In the genomic region with DNA sequence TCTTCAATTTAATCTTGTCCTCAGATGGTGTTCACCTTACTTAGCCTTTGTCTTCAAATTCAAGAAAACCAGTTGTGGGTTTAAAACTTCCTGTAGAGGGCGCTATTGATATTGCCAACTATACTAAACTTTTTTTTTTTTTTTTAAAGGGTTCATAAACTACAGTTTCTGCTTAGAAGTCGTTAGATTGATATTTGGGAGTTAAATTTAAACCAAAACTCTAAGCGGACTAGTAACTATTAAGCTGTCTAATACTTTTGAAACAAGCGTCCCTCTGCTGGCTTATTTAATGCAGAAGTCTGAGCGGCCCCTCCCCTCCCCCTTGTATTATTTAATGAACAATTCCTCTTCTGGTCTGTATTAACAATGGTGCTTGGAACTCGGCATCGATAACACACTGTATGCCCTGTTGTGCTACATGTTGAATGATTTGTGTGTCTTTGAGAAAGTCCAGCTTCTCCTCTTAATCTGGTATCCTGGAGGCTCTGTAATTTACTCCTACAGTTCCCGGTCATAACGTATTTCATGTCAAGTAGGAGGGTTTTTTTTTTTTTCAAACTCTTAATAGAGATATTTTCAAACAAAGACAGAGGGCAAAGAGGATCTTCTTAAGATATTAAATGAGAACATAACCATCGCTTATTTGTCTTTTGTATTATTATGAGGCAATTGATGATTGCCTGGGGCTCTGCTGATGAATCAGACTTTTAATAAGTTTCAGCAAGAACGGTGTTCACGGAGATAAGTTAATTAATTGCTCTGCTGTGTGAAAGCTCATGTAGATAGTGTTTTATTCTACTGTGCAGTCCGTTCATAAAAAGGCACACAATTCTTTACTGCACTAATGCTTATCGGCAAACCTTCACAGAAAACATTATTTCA, we compare ENCODE assay signal across 8 cellular contexts. TPM values are rescaled to one million over a fixed set of nuclear protein-coding genes. Genes with fewer than 3 reads are reported as not detected.
A peak's percentile ranks its signal among the peaks of the same experiment; 100 is the strongest.
DNase-seq lines count a peak whose midpoint lies in the region; ATAC-seq and TF ChIP-seq lines count a peak whose summit lies in the region.

No MANE protein-coding gene starts in this region.

- H3K36me3 ChIP-seq in Peyer's patch, result no peaks in the 10 kb centered on the region

- H3K27me3 ChIP-seq in Peyer's patch, result no peaks in the 10 kb centered on the region

- H3K27ac ChIP-seq in Peyer's patch, result no peak overlapping the region

- H3K4me3 ChIP-seq in Peyer's patch (peak overlapping the region in 1 of 4 donors; percentile 1), epithelial cell of esophagus (ENCODE audit: low read length) (peak overlapping the region; percentile 23)

- TF ChIP-seq CTCF in LNCAP (IDR thresholded peaks at IDR 0.05) (peak; percentile 76), Peyer's patch (IDR thresholded peaks at IDR 0.05) (peak; percentile 39 to 74 (median 65)), epithelial cell of esophagus (IDR thresholded peaks at IDR 0.05; ENCODE audit: insufficient read depth, low read depth, low read length, missing control alignments) (peak; percentile 69)

- peak; percentile 84 for DNase-seq in DMS53 treated with DMSO at 0.1 percent for 48 hours (lab: John Stamatoyannopoulos, UW; ENCODE audit: unreplicated experiment)
- no peak for DNase-seq in Peyer's patch
- peak; percentile 84 for DNase-seq in epithelial cell of esophagus (ENCODE audit: low read depth)
- peak; percentile 81 for DNase-seq in myocyte (ENCODE audit: low read depth)

- no peaks in the 10 kb centered on the region for H3K9me3 ChIP-seq in Peyer's patch

- no peaks in the 10 kb centered on the region for H3K4me1 ChIP-seq in Peyer's patch

- no peak for TF ChIP-seq POLR2A in Peyer's patch (IDR thresholded peaks at IDR 0.05)

- no peak for ATAC-seq in HG02588 (IDR thresholded peaks at IDR 0.05; ENCODE audit: unreplicated experiment)
- no peak for ATAC-seq in GM21528 (IDR thresholded peaks at IDR 0.05; ENCODE audit: low FRiP score, unreplicated experiment)
- ATAC-seq in GM18868 (IDR thresholded peaks at IDR 0.05; ENCODE audit: unreplicated experiment), result no peak

RNA-seq across cellular contexts. Expression of gene CREB5, which starts 22.6 kb away (rescaled TPM):
- 10 to 100 TPM in 3 of 4 donors, under 1 TPM in 1; 0.88 to 31.4 (median 15.9) TPM for total RNA-seq in Peyer's patch
- 3.7 and 4.0 TPM in 2 replicates for total RNA-seq in myocyte
- 1.7 TPM for polyA plus RNA-seq in myocyte (2012)

Comparison
In these comparisons a context has a peak if more than half of its experiments do, and no peak if none do; other contexts are left out.
1. DNase-seq: peak in DMS53 treated with DMSO at 0.1 percent for 48 hours (single experiment), epithelial cell of esophagus (single experiment) and myocyte (single experiment); none in Peyer's patch (0 of 3).
2. Peak in every context shown above with its lines, with median percentiles within 50 percentile points of each other: CTCF ChIP-seq.